Comparison of ENCODE assay signal across 9 cellular contexts in the genomic region with DNA sequence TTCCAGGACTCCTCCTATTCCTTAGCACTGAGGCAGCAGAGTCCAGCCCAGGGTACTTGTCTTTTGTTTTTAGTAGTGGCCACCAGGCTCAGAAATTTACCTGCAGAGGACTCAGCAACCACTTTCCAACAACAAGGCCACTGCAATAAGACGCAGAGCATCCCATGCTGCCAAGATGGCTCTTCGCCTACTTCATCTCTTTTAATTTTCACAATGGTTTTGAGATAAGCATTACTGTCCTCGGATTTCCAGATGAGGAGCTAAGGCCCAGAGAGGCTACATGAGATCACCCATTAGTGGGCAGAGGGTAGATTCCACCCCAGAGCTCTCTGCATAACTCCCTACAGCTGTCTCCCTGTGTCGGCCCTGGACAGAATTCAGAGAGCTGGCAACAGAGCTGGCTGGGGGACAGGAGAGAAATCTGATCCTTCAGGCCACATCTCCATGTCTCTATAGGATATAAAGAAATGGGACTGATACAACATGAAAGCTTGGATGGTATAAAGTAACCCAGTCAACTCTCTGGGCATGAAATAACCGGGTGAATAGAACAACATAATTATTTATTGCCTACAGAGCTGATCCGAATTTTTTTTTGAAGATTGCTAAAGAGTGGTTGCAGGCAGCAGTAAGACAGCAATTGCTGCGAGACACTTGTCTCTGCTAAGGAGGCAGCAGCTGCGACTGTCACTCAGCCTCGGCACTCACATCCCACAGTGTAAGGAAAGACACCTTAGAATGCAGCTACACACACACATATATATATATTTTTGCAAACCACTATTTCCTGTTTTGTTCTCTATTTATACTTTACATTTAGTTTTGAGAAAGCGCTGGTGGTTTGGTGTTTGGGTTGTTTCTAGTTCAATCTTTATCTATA. TPM values are rescaled to one million over a fixed set of nuclear protein-coding genes. Genes with fewer than 3 reads are reported as not detected.
DNase-seq lines count a peak whose midpoint lies in the region; ATAC-seq and TF ChIP-seq lines count a peak whose summit lies in the region.
"Had no signal": no experiment of that assay in that cellular context is flagged by ENCODE, and none has a peak within 500 bp of the region (broad histone marks: within the 10 kb centered on the region; RNA-seq: fewer than 3 reads in every experiment).

No MANE protein-coding gene starts in this region.

- H3K27me3 ChIP-seq in sigmoid colon, result no peaks in the 10 kb centered on the region

- H3K27me3 Mint-ChIP-seq in activated T-helper 1 cell treated with anti-CD3 and anti-CD28 coated beads, Interleukin-12 subunit alpha, Interleukin-12 subunit beta, Interleukin-2, Interleukin-4 antibody, amounts not matched to agents 30 ng/mL and 10 ng/mL and 1 ng/mL, durations not matched to agents 14 hours and 24 hours and 36 hours (ENCODE audit: insufficient read depth), result peaks cover 8% of the 10 kb centered on the region
- no peaks in the 10 kb centered on the region for H3K27me3 Mint-ChIP-seq in stimulated activated naive CD8-positive, alpha-beta T cell treated with anti-CD3 and anti-CD28 coated beads, Interleukin-15, amount 100 ng/mL, for 72 hours

- H3K27ac Mint-ChIP-seq in activated T-helper 1 cell treated with anti-CD3 and anti-CD28 coated beads, Interleukin-12 subunit alpha, Interleukin-12 subunit beta, Interleukin-2, Interleukin-4 antibody, amounts not matched to agents 30 ng/mL and 10 ng/mL and 1 ng/mL, durations not matched to agents 14 hours and 24 hours and 36 hours, result no peak overlapping the region
- peak overlapping the region in 1 of 2 donors; percentile 86 for H3K27ac Mint-ChIP-seq in stimulated activated naive CD8-positive, alpha-beta T cell treated with anti-CD3 and anti-CD28 coated beads, Interleukin-15, amount 100 ng/mL, for 72 hours

- H3K4me3 Mint-ChIP-seq in activated T-helper 1 cell treated with anti-CD3 and anti-CD28 coated beads, Interleukin-12 subunit alpha, Interleukin-12 subunit beta, Interleukin-2, Interleukin-4 antibody, amounts not matched to agents 30 ng/mL and 10 ng/mL and 1 ng/mL, durations not matched to agents 14 hours and 24 hours and 36 hours, result peak overlapping the region; percentile 71
- H3K4me3 Mint-ChIP-seq in stimulated activated naive CD8-positive, alpha-beta T cell treated with anti-CD3 and anti-CD28 coated beads, Interleukin-15, amount 100 ng/mL, for 72 hours, result peak overlapping the region; percentile 40 to 75

- TF ChIP-seq POLR2A in sigmoid colon (IDR thresholded peaks at IDR 0.05), result no peak

- no peak for TF ChIP-seq EP300 in sigmoid colon (IDR thresholded peaks at IDR 0.05)

- ATAC-seq in HG03342 (IDR thresholded peaks at IDR 0.05; ENCODE audit: unreplicated experiment), result peak; percentile 78
- peak; percentile 63 for ATAC-seq in stimulated activated naive CD8-positive, alpha-beta T cell treated with anti-CD3 and anti-CD28 coated beads, Interleukin-15, amount 100 ng/mL, for 72 hours

- intact Hi-C loops in activated T-helper 1 cell treated with anti-CD3 and anti-CD28 coated beads, Interleukin-12 subunit alpha, Interleukin-12 subunit beta, Interleukin-2, Interleukin-4 antibody, amounts not matched to agents 30 ng/mL and 10 ng/mL and 1 ng/mL, durations not matched to agents 14 hours and 24 hours and 36 hours (cut with micrococcal nuclease), result loop anchor here (1.0 to 5.0 kb wide), 5 partner anchors 37 to 110 kb away; a partner anchor contains a TSS
- intact Hi-C loops in sigmoid colon (cut with DNase I), result no loop called here

- H3K36me3 ChIP-seq in sigmoid colon, result no peaks in the 10 kb centered on the region

- no peaks in the 10 kb centered on the region for H3K9me3 ChIP-seq in sigmoid colon
- H3K9me3 ChIP-seq: Caco-2 had no signal

- no peak overlapping the region for H3K4me3 ChIP-seq in sigmoid colon

- no peaks in the 10 kb centered on the region for H3K36me3 Mint-ChIP-seq in activated T-helper 1 cell treated with anti-CD3 and anti-CD28 coated beads, Interleukin-12 subunit alpha, Interleukin-12 subunit beta, Interleukin-2, Interleukin-4 antibody, amounts not matched to agents 30 ng/mL and 10 ng/mL and 1 ng/mL, durations not matched to agents 14 hours and 24 hours and 36 hours (ENCODE audit: low read depth)

- peak; percentile 35 for DNase-seq in activated naive CD4-positive, alpha-beta T cell treated with Interleukin-2 at 50 U/mL for 16 hours
- no peak for DNase-seq in activated naive CD4-positive, alpha-beta T cell treated with anti-CD3 and anti-CD28 coated beads, Interleukin-2, amount 50 U/mL, for 16 hours
- DNase-seq in activated T-helper 1 cell treated with anti-CD3 and anti-CD28 coated beads, Interleukin-12 subunit alpha, Interleukin-12 subunit beta, Interleukin-2, Interleukin-4 antibody, amounts not matched to agents 30 ng/mL and 10 ng/mL and 1 ng/mL, durations not matched to agents 14 hours and 24 hours and 36 hours (ENCODE audit: low spot score), result peak; percentile 40
- no peak for DNase-seq in stimulated activated naive CD8-positive, alpha-beta T cell treated with anti-CD3 and anti-CD28 coated beads, Interleukin-15, amount 100 ng/mL, for 72 hours
- no peak for DNase-seq in NCI-H1105 treated with DMSO at 0.1 percent for 48 hours (lab: John Stamatoyannopoulos, UW)
- no peak for DNase-seq in SHP77 (lab: John Stamatoyannopoulos, UW)
- no peak for DNase-seq in sigmoid colon
- DNase-seq: Caco-2 had no signal

- TF ChIP-seq CTCF in sigmoid colon (IDR thresholded peaks at IDR 0.05), result no peak

- WGBS in sigmoid colon, 2 donors, result 59 to 79% methylated on average over 10 of the region's 10 CpGs

- no peaks in the 10 kb centered on the region for H3K4me1 ChIP-seq in sigmoid colon
- H3K4me1 ChIP-seq: Caco-2 had no signal

- H3K9me3 Mint-ChIP-seq in activated T-helper 1 cell treated with anti-CD3 and anti-CD28 coated beads, Interleukin-12 subunit alpha, Interleukin-12 subunit beta, Interleukin-2, Interleukin-4 antibody, amounts not matched to agents 30 ng/mL and 10 ng/mL and 1 ng/mL, durations not matched to agents 14 hours and 24 hours and 36 hours, result no peaks in the 10 kb centered on the region
- no peaks in the 10 kb centered on the region for H3K9me3 Mint-ChIP-seq in stimulated activated naive CD8-positive, alpha-beta T cell treated with anti-CD3 and anti-CD28 coated beads, Interleukin-15, amount 100 ng/mL, for 72 hours

- H3K27ac ChIP-seq in sigmoid colon, result no peak overlapping the region

- peaks cover 57% of the 10 kb centered on the region for H3K4me1 Mint-ChIP-seq in activated T-helper 1 cell treated with anti-CD3 and anti-CD28 coated beads, Interleukin-12 subunit alpha, Interleukin-12 subunit beta, Interleukin-2, Interleukin-4 antibody, amounts not matched to agents 30 ng/mL and 10 ng/mL and 1 ng/mL, durations not matched to agents 14 hours and 24 hours and 36 hours (ENCODE audit: low read depth)
- peaks cover 90% of the 10 kb centered on the region for H3K4me1 Mint-ChIP-seq in stimulated activated naive CD8-positive, alpha-beta T cell treated with anti-CD3 and anti-CD28 coated beads, Interleukin-15, amount 100 ng/mL, for 72 hours

RNA-seq across cellular contexts. Expression of a gene that starts 37.2 kb away (rescaled TPM):
- total RNA-seq in activated T-helper 1 cell treated with anti-CD3 and anti-CD28 coated beads, Interleukin-12 subunit alpha, Interleukin-12 subunit beta, Interleukin-2, Interleukin-4 antibody, amounts not matched to agents 30 ng/mL and 10 ng/mL and 1 ng/mL, durations not matched to agents 14 hours and 24 hours and 36 hours, result 1.7 TPM in 2 replicates
- total RNA-seq in sigmoid colon, result under 1 TPM; 0.28 to 0.99 (median 0.76) TPM
- polyA plus RNA-seq in sigmoid colon, result 1 to 10 TPM; 1.2 to 8.9 (median 1.4) TPM

Comparison
In these comparisons a context has a peak if more than half of its experiments do, and no peak if none do; other contexts are left out.
1. DNase-seq: peak in activated naive CD4-positive, alpha-beta T cell treated with Interleukin-2 at 50 U/mL for 16 hours (single experiment) and activated T-helper 1 cell treated with anti-CD3 and anti-CD28 coated beads, Interleukin-12 subunit alpha, Interleukin-12 subunit beta, Interleukin-2, Interleukin-4 antibody, amounts not matched to agents 30 ng/mL and 10 ng/mL and 1 ng/mL, durations not matched to agents 14 hours and 24 hours and 36 hours (single experiment); none in activated naive CD4-positive, alpha-beta T cell treated with anti-CD3 and anti-CD28 coated beads, Interleukin-2, amount 50 U/mL, for 16 hours (single experiment), stimulated activated naive CD8-positive, alpha-beta T cell treated with anti-CD3 and anti-CD28 coated beads, Interleukin-15, amount 100 ng/mL, for 72 hours (0 of 2), NCI-H1105 treated with DMSO at 0.1 percent for 48 hours (single experiment), SHP77 (0 of 2) and sigmoid colon (single experiment).